1 cellular context compared by ENCODE assay signal in genomic region chr7:138979226-138979979, GRCh38.
TF ChIP-seq lines count a peak whose summit lies in the region.

No MANE protein-coding gene starts in this region.

TF ChIP-seq in GM12878, 131 proteins besides CTCF, POLR2A, EP300 and RAD21 (continued from another document):
- TF ChIP-seq REST (IDR thresholded peaks at IDR 0.05; ENCODE audit: low read depth, low read length): no peak
